ENCODE assay signal across 9 cellular contexts in the genomic region with DNA sequence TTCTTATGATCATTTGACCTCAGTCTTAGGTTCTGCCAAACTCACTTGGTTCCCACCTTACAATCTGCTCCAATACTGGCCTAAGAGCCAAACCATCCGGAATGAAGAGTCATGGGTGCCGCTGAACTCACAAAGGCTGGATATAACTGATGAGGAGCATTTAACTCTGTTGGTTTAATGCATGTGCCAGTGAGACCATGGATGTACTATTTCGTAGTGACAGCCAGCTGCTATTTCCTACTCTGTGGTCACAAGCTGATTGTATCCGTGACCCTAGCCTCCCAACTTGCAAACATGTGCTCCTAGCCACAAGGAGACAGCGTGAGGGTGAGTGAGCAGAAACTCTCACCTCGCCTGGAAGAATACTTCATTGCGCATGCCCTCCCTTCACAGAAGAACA.
DNase-seq lines count a peak whose midpoint lies in the region; ATAC-seq and TF ChIP-seq lines count a peak whose summit lies in the region.
"Had no signal": no experiment of that assay in that cellular context is flagged by ENCODE, and none has a peak within 500 bp of the region (broad histone marks: within the 10 kb centered on the region; RNA-seq: fewer than 3 reads in every experiment).

No MANE protein-coding gene starts in this region.

- TF ChIP-seq POLR2A in heart left ventricle (IDR thresholded peaks at IDR 0.05): no peak
- no peak for TF ChIP-seq POLR2A in upper lobe of left lung (IDR thresholded peaks at IDR 0.05)

- TF ChIP-seq EP300 in upper lobe of left lung (IDR thresholded peaks at IDR 0.05): no peak

- DNase-seq in heart left ventricle (no peak), left ventricle myocardium inferior (no peak), SKM-1 (lab: John Stamatoyannopoulos, UW; ENCODE audit: unreplicated experiment) (peak; percentile 15), iris pigment epithelial cell (ENCODE audit: low read depth) (peak; percentile 68), upper lobe of left lung (peak in 1 of 2 donors; percentile 37), occipital lobe (lab: John Stamatoyannopoulos, UW) (no peak), NCI-H345 (lab: John Stamatoyannopoulos, UW) (no peak), HAP-1 (ENCODE audit: low spot score in 2 of 2) (no peak)
- DNase-seq: stimulated activated CD4-positive, alpha-beta T cell treated with anti-CD3 and anti-CD28 coated beads, Interleukin-4, amount 100 ng/mL, for 4 hours had no signal

- ATAC-seq in heart left ventricle (peak in 3 of 4 donors; percentile 31 to 37 (median 35)), upper lobe of left lung (ENCODE audit: low FRiP score in 2 of 2) (peak; percentile 57 to 60)

- no peak overlapping the region for H3K4me3 ChIP-seq in heart left ventricle
- no peak overlapping the region for H3K4me3 ChIP-seq in left ventricle myocardium inferior
- H3K4me3 ChIP-seq in upper lobe of left lung: peak overlapping the region in 1 of 4 donors; percentile 7
- no peak overlapping the region for H3K4me3 ChIP-seq in HAP-1

- H3K9me3 ChIP-seq in heart left ventricle (no peaks in the 10 kb centered on the region), left ventricle myocardium inferior (replicated peaks) (no peaks in the 10 kb centered on the region), upper lobe of left lung (no peaks in the 10 kb centered on the region), HAP-1 (no peaks in the 10 kb centered on the region)

- H3K4me1 ChIP-seq in heart left ventricle: peaks cover 0 to 28% (median 5%) of the 10 kb centered on the region in 12 donors
- peaks cover 33% of the 10 kb centered on the region for H3K4me1 ChIP-seq in left ventricle myocardium inferior
- peaks cover 11 to 26% (median 20%) of the 10 kb centered on the region in 4 donors for H3K4me1 ChIP-seq in upper lobe of left lung
- peaks cover 9% of the 10 kb centered on the region for H3K4me1 ChIP-seq in HAP-1

- TF ChIP-seq CTCF in heart left ventricle (IDR thresholded peaks at IDR 0.05) (no peak), left ventricle myocardium inferior (IDR thresholded peaks at IDR 0.05; ENCODE audit: borderline replicate concordance) (no peak), upper lobe of left lung (IDR thresholded peaks at IDR 0.05) (no peak)

- H3K27ac ChIP-seq in heart left ventricle (peak overlapping the region in 1 of 12 donors; percentile 12), left ventricle myocardium inferior (replicated peaks) (no peak overlapping the region), upper lobe of left lung (peak overlapping the region; percentile 17 to 79 (median 44))

- WGBS in heart left ventricle, 4 donors: 85 to 91% (median 88%) methylated on average over 7 of the region's 7 CpGs
- 61 to 77% methylated on average over 7 of the region's 7 CpGs for WGBS in upper lobe of left lung, 2 donors

- no peaks in the 10 kb centered on the region for H3K27me3 ChIP-seq in heart left ventricle
- no peaks in the 10 kb centered on the region for H3K27me3 ChIP-seq in left ventricle myocardium inferior (ENCODE audit: low read depth)
- H3K27me3 ChIP-seq in upper lobe of left lung: no peaks in the 10 kb centered on the region
- H3K27me3 ChIP-seq in HAP-1 (ENCODE audit: low read depth): no peaks in the 10 kb centered on the region

- in situ Hi-C loops in HAP-1 (cut with MboI; ENCODE audit: low sequenced_read_pairs): no loop called here

- intact Hi-C loops in heart left ventricle (cut with DNase I) (loop anchor here in 7 of 10 donors (5.0 to 10.0 kb wide), 8 partner anchors 65 to 438 kb away; partner anchors contain the start of gene RAP2A (in 2 of the 7)), left ventricle myocardium inferior (cut with micrococcal nuclease) (no loop called here)

- H3K36me3 ChIP-seq in heart left ventricle: peaks cover 0 to 77% (median 34%) of the 10 kb centered on the region in 9 donors
- peaks cover 45% of the 10 kb centered on the region for H3K36me3 ChIP-seq in left ventricle myocardium inferior
- peaks cover 0 to 32% (median 0%) of the 10 kb centered on the region in 4 donors for H3K36me3 ChIP-seq in upper lobe of left lung
- no peaks in the 10 kb centered on the region for H3K36me3 ChIP-seq in HAP-1 (replicated peaks)

Comparison
In these comparisons a context has a peak if more than half of its experiments do, and no peak if none do; other contexts are left out.
1. DNase-seq: peak in SKM-1 (single experiment) and iris pigment epithelial cell (single experiment); none in heart left ventricle (0 of 5), left ventricle myocardium inferior (single experiment), occipital lobe (single experiment), NCI-H345 (single experiment) and HAP-1 (0 of 2).